2 cellular contexts compared by ENCODE assay signal in the genomic region with DNA sequence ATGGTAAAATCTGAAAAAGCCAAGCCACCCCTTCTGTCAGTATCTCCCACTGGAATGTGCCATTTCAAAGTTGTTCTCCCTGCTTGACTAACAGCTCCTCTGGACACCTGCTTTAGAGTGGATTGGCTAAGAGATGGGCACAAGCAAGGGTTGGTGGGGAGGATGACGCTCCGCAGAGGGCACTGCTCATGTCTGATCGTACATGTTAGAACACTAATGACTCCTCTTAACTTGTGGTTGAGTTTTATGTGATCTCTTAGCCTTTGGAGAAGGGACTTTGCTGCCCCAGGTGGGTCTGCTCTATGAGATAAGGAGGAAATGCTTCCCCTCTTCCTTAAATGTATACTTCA.
TF ChIP-seq lines count a peak whose summit lies in the region.

No MANE protein-coding gene starts in this region.

TF ChIP-seq in SK-N-SH, 30 proteins besides CTCF, POLR2A, EP300 and RAD21 (continued from another document):
- no peak for TF ChIP-seq TEAD4 (IDR thresholded peaks at IDR 0.05; ENCODE audit: borderline replicate concordance, insufficient read depth)
- TF ChIP-seq GATA2 (CRISPR knock-in tag; IDR thresholded peaks at IDR 0.05): no peak
- no peak for TF ChIP-seq RCOR1 (IDR thresholded peaks at IDR 0.05; ENCODE audit: low read length)

TF ChIP-seq in SK-N-SH treated with all-trans-retinoic acid at 6 μM for 48 hours, 23 proteins besides CTCF, POLR2A, EP300 and RAD21:
- TF ChIP-seq ZNF70 (CRISPR knock-in tag; IDR thresholded peaks at IDR 0.05) (no peak), CSDC2 (CRISPR knock-in tag; IDR thresholded peaks at IDR 0.05) (no peak), ZFP3 (CRISPR knock-in tag; IDR thresholded peaks at IDR 0.05) (no peak), ZC3H10 (CRISPR knock-in tag; IDR thresholded peaks at IDR 0.05) (no peak), ARNTL (CRISPR knock-in tag; IDR thresholded peaks at IDR 0.05; ENCODE audit: borderline replicate concordance, low read depth) (no peak), ZNF8 (CRISPR knock-in tag; IDR thresholded peaks at IDR 0.05) (no peak), TOX (CRISPR knock-in tag; IDR thresholded peaks at IDR 0.05; ENCODE audit: borderline replicate concordance) (no peak), GLIS3 (CRISPR knock-in tag; IDR thresholded peaks at IDR 0.05) (no peak), BACH2 (CRISPR knock-in tag; IDR thresholded peaks at IDR 0.05; ENCODE audit: borderline replicate concordance) (no peak), ZNF565 (CRISPR knock-in tag; conservative IDR thresholded peaks at IDR 0.05; ENCODE audit: low read depth) (no peak), TCF4 (CRISPR knock-in tag; IDR thresholded peaks at IDR 0.05; ENCODE audit: borderline replicate concordance) (no peak), PPARA (CRISPR knock-in tag; IDR thresholded peaks at IDR 0.05; ENCODE audit: borderline replicate concordance) (no peak), RARB (CRISPR knock-in tag; IDR thresholded peaks at IDR 0.05) (no peak)
- TF ChIP-seq, protein P1, sequence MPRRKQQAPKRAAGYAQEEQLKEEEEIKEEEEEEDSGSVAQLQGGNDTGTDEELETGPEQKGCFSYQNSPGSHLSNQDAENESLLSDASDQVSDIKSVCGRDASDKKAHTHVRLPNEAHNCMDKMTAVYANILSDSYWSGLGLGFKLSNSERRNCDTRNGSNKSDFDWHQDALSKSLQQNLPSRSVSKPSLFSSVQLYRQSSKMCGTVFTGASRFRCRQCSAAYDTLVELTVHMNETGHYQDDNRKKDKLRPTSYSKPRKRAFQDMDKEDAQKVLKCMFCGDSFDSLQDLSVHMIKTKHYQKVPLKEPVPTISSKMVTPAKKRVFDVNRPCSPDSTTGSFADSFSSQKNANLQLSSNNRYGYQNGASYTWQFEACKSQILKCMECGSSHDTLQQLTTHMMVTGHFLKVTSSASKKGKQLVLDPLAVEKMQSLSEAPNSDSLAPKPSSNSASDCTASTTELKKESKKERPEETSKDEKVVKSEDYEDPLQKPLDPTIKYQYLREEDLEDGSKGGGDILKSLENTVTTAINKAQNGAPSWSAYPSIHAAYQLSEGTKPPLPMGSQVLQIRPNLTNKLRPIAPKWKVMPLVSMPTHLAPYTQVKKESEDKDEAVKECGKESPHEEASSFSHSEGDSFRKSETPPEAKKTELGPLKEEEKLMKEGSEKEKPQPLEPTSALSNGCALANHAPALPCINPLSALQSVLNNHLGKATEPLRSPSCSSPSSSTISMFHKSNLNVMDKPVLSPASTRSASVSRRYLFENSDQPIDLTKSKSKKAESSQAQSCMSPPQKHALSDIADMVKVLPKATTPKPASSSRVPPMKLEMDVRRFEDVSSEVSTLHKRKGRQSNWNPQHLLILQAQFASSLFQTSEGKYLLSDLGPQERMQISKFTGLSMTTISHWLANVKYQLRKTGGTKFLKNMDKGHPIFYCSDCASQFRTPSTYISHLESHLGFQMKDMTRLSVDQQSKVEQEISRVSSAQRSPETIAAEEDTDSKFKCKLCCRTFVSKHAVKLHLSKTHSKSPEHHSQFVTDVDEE (CRISPR knock-in tag; IDR thresholded peaks at IDR 0.05): no peak
- TF ChIP-seq, protein P2, sequence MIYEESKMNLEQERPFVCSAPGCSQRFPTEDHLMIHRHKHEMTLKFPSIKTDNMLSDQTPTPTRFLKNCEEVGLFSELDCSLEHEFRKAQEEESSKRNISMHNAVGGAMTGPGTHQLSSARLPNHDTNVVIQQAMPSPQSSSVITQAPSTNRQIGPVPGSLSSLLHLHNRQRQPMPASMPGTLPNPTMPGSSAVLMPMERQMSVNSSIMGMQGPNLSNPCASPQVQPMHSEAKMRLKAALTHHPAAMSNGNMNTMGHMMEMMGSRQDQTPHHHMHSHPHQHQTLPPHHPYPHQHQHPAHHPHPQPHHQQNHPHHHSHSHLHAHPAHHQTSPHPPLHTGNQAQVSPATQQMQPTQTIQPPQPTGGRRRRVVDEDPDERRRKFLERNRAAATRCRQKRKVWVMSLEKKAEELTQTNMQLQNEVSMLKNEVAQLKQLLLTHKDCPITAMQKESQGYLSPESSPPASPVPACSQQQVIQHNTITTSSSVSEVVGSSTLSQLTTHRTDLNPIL (CRISPR knock-in tag; IDR thresholded peaks at IDR 0.05; ENCODE audit: low read depth): no peak
- TF ChIP-seq, protein P3, sequence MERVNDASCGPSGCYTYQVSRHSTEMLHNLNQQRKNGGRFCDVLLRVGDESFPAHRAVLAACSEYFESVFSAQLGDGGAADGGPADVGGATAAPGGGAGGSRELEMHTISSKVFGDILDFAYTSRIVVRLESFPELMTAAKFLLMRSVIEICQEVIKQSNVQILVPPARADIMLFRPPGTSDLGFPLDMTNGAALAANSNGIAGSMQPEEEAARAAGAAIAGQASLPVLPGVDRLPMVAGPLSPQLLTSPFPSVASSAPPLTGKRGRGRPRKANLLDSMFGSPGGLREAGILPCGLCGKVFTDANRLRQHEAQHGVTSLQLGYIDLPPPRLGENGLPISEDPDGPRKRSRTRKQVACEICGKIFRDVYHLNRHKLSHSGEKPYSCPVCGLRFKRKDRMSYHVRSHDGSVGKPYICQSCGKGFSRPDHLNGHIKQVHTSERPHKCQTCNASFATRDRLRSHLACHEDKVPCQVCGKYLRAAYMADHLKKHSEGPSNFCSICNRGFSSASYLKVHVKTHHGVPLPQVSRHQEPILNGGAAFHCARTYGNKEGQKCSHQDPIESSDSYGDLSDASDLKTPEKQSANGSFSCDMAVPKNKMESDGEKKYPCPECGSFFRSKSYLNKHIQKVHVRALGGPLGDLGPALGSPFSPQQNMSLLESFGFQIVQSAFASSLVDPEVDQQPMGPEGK (CRISPR knock-in tag; IDR thresholded peaks at IDR 0.05; ENCODE audit: borderline replicate concordance): no peak
